ENCODE assay signal across 9 cellular contexts in genomic region chr6:144155529-144155928, GRCh38. TPM values are rescaled to one million over a fixed set of nuclear protein-coding genes. Genes with fewer than 3 reads are reported as not detected.
DNase-seq lines count a peak whose midpoint lies in the region; ATAC-seq and TF ChIP-seq lines count a peak whose summit lies in the region.
"Had no signal": no experiment of that assay in that cellular context is flagged by ENCODE, and none has a peak within 500 bp of the region (broad histone marks: within the 10 kb centered on the region; RNA-seq: fewer than 3 reads in every experiment).

No MANE protein-coding gene starts in this region.

- peaks cover 59% of the 10 kb centered on the region for H3K4me1 Mint-ChIP-seq in activated CD4-positive, alpha-beta T cell treated with anti-CD3 and anti-CD28 coated beads for 36 hours

- CTCF ChIA-PET in activated CD4-positive, alpha-beta T cell treated with anti-CD3 and anti-CD28 coated beads for 36 hours (lab: Charles Lee): no interaction called here

- DNase-seq in activated CD4-positive, alpha-beta T cell treated with anti-CD3 and anti-CD28 coated beads for 36 hours: no peak
- DNase-seq in activated CD4-positive, alpha-beta T cell treated with anti-CD3 and anti-CD28 coated beads for 1 hour: no peak
- DNase-seq in spleen (no peak), hepatic stellate cell (ENCODE audit: low spot score) (no peak), SIG-M5 treated with dmso at 0.1 percent for 504 hours (lab: John Stamatoyannopoulos, UW; ENCODE audit: unreplicated experiment) (no peak), AG20443 (ENCODE audit: low spot score) (no peak)
- DNase-seq: glutamatergic neuron had no signal

- no peaks in the 10 kb centered on the region for H3K27me3 ChIP-seq in spleen (replicated peaks in 1 of 7)

- TF ChIP-seq CTCF in spleen (IDR thresholded peaks at IDR 0.05 in 8 of 11, conservative IDR thresholded peaks at IDR 0.05 in 3 of 11): no peak

- H3K27ac Mint-ChIP-seq in activated CD4-positive, alpha-beta T cell treated with anti-CD3 and anti-CD28 coated beads for 36 hours: no peak overlapping the region

- intact Hi-C loops in activated CD4-positive, alpha-beta T cell treated with anti-CD3 and anti-CD28 coated beads for 36 hours (cut with DNase I, micrococcal nuclease): loop anchor here in 1 of 2 experiments (10.0 kb wide), 2 partner anchors 1211 to 1659 kb away; partner anchors contain the start of genes FBXO30 and HIVEP2
- intact Hi-C loops in spleen (cut with DNase I; ENCODE audit: low total_unique reads): loop anchor here (10.0 kb wide), 1 partner anchor 59 kb away; no protein-coding TSS in a partner anchor

- H3K9me3 ChIP-seq in spleen: no peaks in the 10 kb centered on the region

- no peak overlapping the region for H3K4me3 Mint-ChIP-seq in activated CD4-positive, alpha-beta T cell treated with anti-CD3 and anti-CD28 coated beads for 36 hours

- H3K36me3 Mint-ChIP-seq in activated CD4-positive, alpha-beta T cell treated with anti-CD3 and anti-CD28 coated beads for 36 hours (ENCODE audit: low read depth): peaks cover 73% of the 10 kb centered on the region

- no peaks in the 10 kb centered on the region for H3K27me3 Mint-ChIP-seq in activated CD4-positive, alpha-beta T cell treated with anti-CD3 and anti-CD28 coated beads for 36 hours

- H3K4me1 ChIP-seq in spleen: peaks cover 35 to 96% (median 82%) of the 10 kb centered on the region in 6 donors

- peak; percentile 39 for ATAC-seq in activated CD4-positive, alpha-beta T cell treated with anti-CD3 and anti-CD28 coated beads for 36 hours
- ATAC-seq in GM21619 (IDR thresholded peaks at IDR 0.05; ENCODE audit: unreplicated experiment) (peak; percentile 49), HG03280 (IDR thresholded peaks at IDR 0.05; ENCODE audit: unreplicated experiment) (peak; percentile 52)

- H3K27ac ChIP-seq in spleen: peak overlapping the region in 6 of 8 donors; percentile 39 to 96 (median 76)

- H3K36me3 ChIP-seq in spleen: peaks cover 0 to 36% (median 0%) of the 10 kb centered on the region in 6 donors

- no peaks in the 10 kb centered on the region for H3K9me3 Mint-ChIP-seq in activated CD4-positive, alpha-beta T cell treated with anti-CD3 and anti-CD28 coated beads for 36 hours (ENCODE audit: low read depth)

- POLR2A ChIA-PET in activated CD4-positive, alpha-beta T cell treated with anti-CD3 and anti-CD28 coated beads for 36 hours (lab: Charles Lee): no interaction called here

- 63 to 74% (median 70%) methylated on average over 2 of the region's 2 CpGs for WGBS in spleen, 5 donors

- no peak for TF ChIP-seq POLR2A in spleen (IDR thresholded peaks at IDR 0.05)

- no peak overlapping the region for H3K4me3 ChIP-seq in spleen

RNA-seq across cellular contexts. Expression of gene STX11, which starts 5.2 kb away (rescaled TPM):
- 10 to 100 TPM; 19.6 to 20.9 TPM for total RNA-seq in activated CD4-positive, alpha-beta T cell treated with anti-CD3 and anti-CD28 coated beads for 36 hours
- 10 to 100 TPM; 34.8 to 76.0 (median 52.0) TPM for total RNA-seq in spleen
- 10 to 100 TPM in 1 of 3 donors, 1 to 10 TPM in 2; 5.9 to 14.4 (median 9.3) TPM for polyA plus RNA-seq in spleen
